ENCODE assay signal across 11 cellular contexts in the genomic region with DNA sequence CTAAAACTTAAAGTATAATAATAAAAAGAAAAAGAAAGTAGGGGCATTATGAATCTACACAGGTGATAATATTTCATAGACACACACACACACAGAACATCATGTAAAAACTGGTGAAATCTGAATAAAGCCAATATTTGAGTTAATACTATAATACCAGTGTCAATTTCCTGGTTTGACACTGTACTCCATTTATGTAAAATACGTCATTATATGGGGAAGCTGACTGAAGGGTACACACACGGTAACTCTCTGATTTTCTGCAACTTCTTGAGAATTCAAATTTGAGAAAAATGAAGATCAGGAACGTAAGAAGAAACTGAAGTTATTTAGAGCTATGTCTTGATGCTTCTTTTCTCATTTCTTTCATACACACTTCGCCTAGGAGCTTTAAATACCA.
"Had no signal": no experiment of that assay in that cellular context is flagged by ENCODE, and none has a peak within 500 bp of the region (broad histone marks: within the 10 kb centered on the region; RNA-seq: fewer than 3 reads in every experiment).

No MANE protein-coding gene starts in this region.

- H3K9ac ChIP-seq: GM23248 had no signal

- H3K4me3 ChIP-seq: GM23248, GM23338, HAP-1 had no signal

- H3K27ac Mint-ChIP-seq: GM23338, H9, HFFc6 had no signal

- H3K4me2 ChIP-seq: GM23338 had no signal

- DNase-seq: GM23248, GOT3, H7, H9, HCEC 1CT, HFFc6 had no signal

- H3K4me3 Mint-ChIP-seq: GM23338, H9, HFFc6 had no signal

- H2AFZ ChIP-seq: GM23248, GM23338 had no signal

- H3K4me1 ChIP-seq: HAP-1 had no signal

- H3K27ac ChIP-seq: GM23248 had no signal

- H3K4me1 Mint-ChIP-seq: GM23338, H9 had no signal

- ATAC-seq: GM23338, HCT116 had no signal

- H3K36me3 ChIP-seq: HAP-1 had no signal

- FAIRE-seq: H1, H54 had no signal

- H3K9me3 ChIP-seq: HAP-1 had no signal

- H3K9me3 Mint-ChIP-seq: HFFc6 had no signal
